In the genomic region with DNA sequence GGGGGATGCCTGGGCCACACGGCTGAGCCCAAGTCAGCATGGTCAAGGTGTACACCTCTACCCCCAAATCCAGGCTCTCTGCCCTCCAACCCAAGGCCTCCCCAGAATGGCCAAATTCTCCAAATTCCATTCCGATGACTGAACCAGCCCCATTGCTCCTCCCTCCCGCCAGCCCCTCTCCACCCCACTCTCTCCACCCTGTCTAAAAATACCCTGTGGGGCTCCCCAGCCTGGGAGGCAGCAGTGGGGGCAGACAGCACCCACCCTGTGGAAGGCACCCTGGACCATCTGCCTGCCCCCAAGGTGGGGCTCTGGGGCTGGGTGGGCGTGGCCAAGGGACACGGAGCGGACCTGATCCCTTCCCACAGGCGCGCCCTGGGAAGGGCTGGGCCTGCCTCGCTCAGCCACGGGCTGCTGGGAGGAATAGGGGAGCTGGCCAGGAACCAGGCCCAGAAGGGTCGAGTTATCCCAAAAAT, we compare ENCODE assay signal across 1 cellular context.
TF ChIP-seq lines count a peak whose summit lies in the region.

No MANE protein-coding gene starts in this region.

TF ChIP-seq in K562, 482 proteins besides CTCF, POLR2A, EP300 and RAD21:
- TF ChIP-seq FOSL1 (tag; conservative IDR thresholded peaks at IDR 0.05) (peak; percentile 31; the same call in 1 of the 2 replicates), SMARCE1 (IDR thresholded peaks at IDR 0.05) (no peak), TEAD1 (CRISPR knock-in tag; IDR thresholded peaks at IDR 0.05) (peak in 1 of 2 experiments; percentile 18; a peak in 1 of 4 replicates), POLR2G (IDR thresholded peaks at IDR 0.05; ENCODE audit: low read depth, low read length) (peak; percentile 3; the same call in 1 of the 2 replicates)
- TF ChIP-seq, protein P1, sequence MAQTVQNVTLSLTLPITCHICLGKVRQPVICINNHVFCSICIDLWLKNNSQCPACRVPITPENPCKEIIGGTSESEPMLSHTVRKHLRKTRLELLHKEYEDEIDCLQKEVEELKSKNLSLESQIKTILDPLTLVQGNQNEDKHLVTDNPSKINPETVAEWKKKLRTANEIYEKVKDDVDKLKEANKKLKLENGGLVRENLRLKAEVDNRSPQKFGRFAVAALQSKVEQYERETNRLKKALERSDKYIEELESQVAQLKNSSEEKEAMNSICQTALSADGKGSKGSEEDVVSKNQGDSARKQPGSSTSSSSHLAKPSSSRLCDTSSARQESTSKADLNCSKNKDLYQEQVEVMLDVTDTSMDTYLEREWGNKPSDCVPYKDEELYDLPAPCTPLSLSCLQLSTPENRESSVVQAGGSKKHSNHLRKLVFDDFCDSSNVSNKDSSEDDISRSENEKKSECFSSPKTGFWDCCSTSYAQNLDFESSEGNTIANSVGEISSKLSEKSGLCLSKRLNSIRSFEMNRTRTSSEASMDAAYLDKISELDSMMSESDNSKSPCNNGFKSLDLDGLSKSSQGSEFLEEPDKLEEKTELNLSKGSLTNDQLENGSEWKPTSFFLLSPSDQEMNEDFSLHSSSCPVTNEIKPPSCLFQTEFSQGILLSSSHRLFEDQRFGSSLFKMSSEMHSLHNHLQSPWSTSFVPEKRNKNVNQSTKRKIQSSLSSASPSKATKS (CRISPR knock-in tag; IDR thresholded peaks at IDR 0.05) = no peak
- TF ChIP-seq, protein P2, sequence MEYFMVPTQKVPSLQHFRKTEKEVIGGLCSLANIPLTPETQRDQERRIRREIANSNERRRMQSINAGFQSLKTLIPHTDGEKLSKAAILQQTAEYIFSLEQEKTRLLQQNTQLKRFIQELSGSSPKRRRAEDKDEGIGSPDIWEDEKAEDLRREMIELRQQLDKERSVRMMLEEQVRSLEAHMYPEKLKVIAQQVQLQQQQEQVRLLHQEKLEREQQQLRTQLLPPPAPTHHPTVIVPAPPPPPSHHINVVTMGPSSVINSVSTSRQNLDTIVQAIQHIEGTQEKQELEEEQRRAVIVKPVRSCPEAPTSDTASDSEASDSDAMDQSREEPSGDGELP (CRISPR knock-in tag; IDR thresholded peaks at IDR 0.05; ENCODE audit: borderline replicate concordance) = peak; percentile 34; the same call in 1 of the 2 replicates
- TF ChIP-seq, protein P3, sequence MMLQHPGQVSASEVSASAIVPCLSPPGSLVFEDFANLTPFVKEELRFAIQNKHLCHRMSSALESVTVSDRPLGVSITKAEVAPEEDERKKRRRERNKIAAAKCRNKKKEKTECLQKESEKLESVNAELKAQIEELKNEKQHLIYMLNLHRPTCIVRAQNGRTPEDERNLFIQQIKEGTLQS (IDR thresholded peaks at IDR 0.05) = peak; percentile 41; the same call in 1 of the 2 replicates
- TF ChIP-seq, protein P3 (CRISPR knock-in tag; conservative IDR thresholded peaks at IDR 0.05) = no peak
